Comparison of ENCODE assay signal across 14 cellular contexts in the genomic region with DNA sequence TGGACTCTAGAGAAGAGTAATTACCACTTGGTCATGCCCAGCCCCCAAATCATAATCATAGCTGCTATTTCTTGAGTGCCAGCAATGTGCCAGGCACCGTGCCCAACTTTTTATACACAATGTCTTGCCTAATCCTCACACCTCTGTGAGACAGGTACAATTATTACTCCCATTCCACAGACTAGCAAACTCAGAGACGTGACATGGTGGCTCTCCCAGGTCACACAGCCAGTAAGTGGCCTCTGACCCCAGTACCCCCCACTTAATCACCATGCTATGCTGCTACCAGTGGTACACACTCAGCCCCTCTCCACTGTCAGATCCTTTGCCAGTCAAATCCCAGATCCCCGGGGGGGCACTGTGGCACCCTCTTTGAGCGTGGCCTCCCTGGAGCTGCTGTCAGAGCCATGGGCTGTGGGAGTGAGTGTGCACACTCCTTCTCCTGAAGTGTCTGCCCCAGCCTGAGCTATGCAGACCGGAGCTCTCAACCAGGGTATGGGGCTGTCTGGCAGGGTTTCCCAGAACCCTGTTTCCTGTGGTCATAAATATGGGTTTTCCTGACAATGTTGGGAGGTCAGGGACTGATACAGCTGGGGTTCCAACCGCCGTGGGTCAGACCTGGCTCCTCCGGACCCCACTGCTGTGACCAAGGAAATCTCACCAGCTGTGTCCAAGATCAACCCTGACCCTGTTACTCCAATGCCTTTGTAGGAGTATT. TPM values are rescaled to one million over a fixed set of nuclear protein-coding genes. Genes with fewer than 3 reads are reported as not detected.
DNase-seq lines count a peak whose midpoint lies in the region; ATAC-seq and TF ChIP-seq lines count a peak whose summit lies in the region.
"Had no signal": no experiment of that assay in that cellular context is flagged by ENCODE, and none has a peak within 500 bp of the region (broad histone marks: within the 10 kb centered on the region; RNA-seq: fewer than 3 reads in every experiment).

No MANE protein-coding gene starts in this region.

- H3K9me3 Mint-ChIP-seq in nephron = peaks cover 4% of the 10 kb centered on the region
- H3K9me3 Mint-ChIP-seq in activated CD4-positive, alpha-beta T cell treated with anti-CD3 and anti-CD28 coated beads for 36 hours (ENCODE audit: low read depth) = no peaks in the 10 kb centered on the region
- no peaks in the 10 kb centered on the region for H3K9me3 Mint-ChIP-seq in GM23338

- CTCF ChIA-PET in activated CD4-positive, alpha-beta T cell treated with anti-CD3 and anti-CD28 coated beads for 36 hours (lab: Charles Lee) = interaction anchor here (0.5 to 0.6 kb wide), 3 partner anchors 87 to 599 kb away, joined by 3 read pairs; no protein-coding TSS in a partner anchor

- H2AFZ ChIP-seq in GM23338 = no peak overlapping the region

- peak overlapping the region; percentile 91 to 98 (median 94) for H3K27ac Mint-ChIP-seq in nephron
- no peak overlapping the region for H3K27ac Mint-ChIP-seq in activated CD4-positive, alpha-beta T cell treated with anti-CD3 and anti-CD28 coated beads for 36 hours
- H3K27ac Mint-ChIP-seq in GM23338 = no peak overlapping the region

- no peak overlapping the region for H3K4me3 ChIP-seq in BLaER1 treated with 17β-estradiol and CSF1 and Interleukin-3, amounts not matched to agents 10 nM and 100 nM
- H3K4me3 ChIP-seq in left ventricle myocardium inferior (no peak overlapping the region), GM23338 (no peak overlapping the region)

- ATAC-seq in activated CD4-positive, alpha-beta T cell treated with anti-CD3 and anti-CD28 coated beads for 36 hours = no peak
- ATAC-seq in GM23338 = no peak

- H3K9me3 ChIP-seq in BLaER1 treated with 17β-estradiol and CSF1 and Interleukin-3, amounts not matched to agents 10 nM and 100 nM (replicated peaks in 1 of 11) = no peaks in the 10 kb centered on the region
- H3K9me3 ChIP-seq in left ventricle myocardium inferior (replicated peaks) = peaks cover 7% of the 10 kb centered on the region

- intact Hi-C loops in left ventricle myocardium inferior (cut with micrococcal nuclease) = no loop called here
- intact Hi-C loops in activated CD4-positive, alpha-beta T cell treated with anti-CD3 and anti-CD28 coated beads for 36 hours (cut with DNase I, micrococcal nuclease) = no loop called here

- peak overlapping the region in 6 of 11 experiments; percentile 4 to 37 (median 25); a peak in 7 of 22 replicates for H3K4me2 ChIP-seq in BLaER1 treated with 17β-estradiol and CSF1 and Interleukin-3, amounts not matched to agents 10 nM and 100 nM
- no peak overlapping the region for H3K4me2 ChIP-seq in GM23338

- H3F3A ChIP-seq in GM23338 (replicated peaks; ENCODE audit: low read depth) = no peaks in the 10 kb centered on the region

- H4K20me1 ChIP-seq in BLaER1 treated with 17β-estradiol and CSF1 and Interleukin-3, amounts not matched to agents 10 nM and 100 nM = no peaks in the 10 kb centered on the region
- no peaks in the 10 kb centered on the region for H4K20me1 ChIP-seq in GM23338 (replicated peaks; ENCODE audit: insufficient read depth)

- no peak for TF ChIP-seq CTCF in left ventricle myocardium inferior (IDR thresholded peaks at IDR 0.05; ENCODE audit: borderline replicate concordance)
- no peak for TF ChIP-seq CTCF in nephron (IDR thresholded peaks at IDR 0.05; ENCODE audit: unreplicated experiment in 3 of 3)
- no peak for TF ChIP-seq CTCF in GM23338 (conservative IDR thresholded peaks at IDR 0.05; ENCODE audit: low read depth in 2 of 2)

- no peak overlapping the region for H3K27ac ChIP-seq in BLaER1 treated with 17β-estradiol and CSF1 and Interleukin-3, amounts not matched to agents 10 nM and 100 nM
- H3K27ac ChIP-seq in left ventricle myocardium inferior (replicated peaks) (peak overlapping the region; percentile 91), GM23338 (ENCODE audit: low read depth) (no peak overlapping the region)

- H3K4me1 ChIP-seq in BLaER1 treated with 17β-estradiol and CSF1 and Interleukin-3, amounts not matched to agents 10 nM and 100 nM = peaks cover 13 to 35% (median 29%) of the 10 kb centered on the region in 10 experiments
- H3K4me1 ChIP-seq in left ventricle myocardium inferior = peaks cover 20% of the 10 kb centered on the region
- H3K4me1 ChIP-seq in GM23338 (ENCODE audit: insufficient read depth) = no peaks in the 10 kb centered on the region

- DNase-seq in dermis blood vessel endothelial cell (peak; percentile 53), left ventricle myocardium inferior (peak; percentile 37), NCI-H2171 (lab: John Stamatoyannopoulos, UW) (no peak), HuH-7 (ENCODE audit: low spot score) (no peak), GM23338 (ENCODE audit: low spot score) (no peak)
- DNase-seq in activated CD4-positive, alpha-beta T cell treated with anti-CD3 and anti-CD28 coated beads for 36 hours = no peak
- DNase-seq: COR-L47, HCEC 1CT, NCI-H187, NCI-H69, SIG-M5 had no signal

- no peaks in the 10 kb centered on the region for H3K79me2 ChIP-seq in GM23338 (replicated peaks; ENCODE audit: insufficient read depth)

- H3K9me2 ChIP-seq in GM23338 (ENCODE audit: insufficient read depth) = no peaks in the 10 kb centered on the region

- H3K4me3 Mint-ChIP-seq in nephron = peak overlapping the region in 1 of 3 experiments; percentile 24
- H3K4me3 Mint-ChIP-seq in activated CD4-positive, alpha-beta T cell treated with anti-CD3 and anti-CD28 coated beads for 36 hours = no peak overlapping the region
- no peak overlapping the region for H3K4me3 Mint-ChIP-seq in GM23338

- H3K4me1 Mint-ChIP-seq in nephron = peaks cover 50% of the 10 kb centered on the region
- no peaks in the 10 kb centered on the region for H3K4me1 Mint-ChIP-seq in activated CD4-positive, alpha-beta T cell treated with anti-CD3 and anti-CD28 coated beads for 36 hours
- H3K4me1 Mint-ChIP-seq in GM23338 = no peaks in the 10 kb centered on the region; the same call in 1 of the 3 replicates

- no peak overlapping the region for H3K9ac ChIP-seq in BLaER1 treated with 17β-estradiol and CSF1 and Interleukin-3, amounts not matched to agents 10 nM and 100 nM

- H3K36me3 ChIP-seq in BLaER1 treated with 17β-estradiol and CSF1 and Interleukin-3, amounts not matched to agents 10 nM and 100 nM = no peaks in the 10 kb centered on the region
- H3K36me3 ChIP-seq in left ventricle myocardium inferior (no peaks in the 10 kb centered on the region), GM23338 (ENCODE audit: insufficient read depth) (no peaks in the 10 kb centered on the region)

- H3K36me3 Mint-ChIP-seq in nephron (ENCODE audit: low read depth) (no peaks in the 10 kb centered on the region), GM23338 (ENCODE audit: low read depth) (no peaks in the 10 kb centered on the region)
- H3K36me3 Mint-ChIP-seq in activated CD4-positive, alpha-beta T cell treated with anti-CD3 and anti-CD28 coated beads for 36 hours (ENCODE audit: low read depth) = no peaks in the 10 kb centered on the region

- H3K27me3 ChIP-seq in BLaER1 treated with 17β-estradiol and CSF1 and Interleukin-3, amounts not matched to agents 10 nM and 100 nM = no peaks in the 10 kb centered on the region
- H3K27me3 ChIP-seq in left ventricle myocardium inferior (ENCODE audit: low read depth) = peaks cover 2% of the 10 kb centered on the region
- H3K27me3 ChIP-seq in GM23338 (ENCODE audit: insufficient read depth) = no peaks in the 10 kb centered on the region

- POLR2A ChIA-PET in activated CD4-positive, alpha-beta T cell treated with anti-CD3 and anti-CD28 coated beads for 36 hours (lab: Charles Lee) = interaction anchor here (0.6 kb wide), 1 partner anchor 240 kb away, joined by 4 read pairs; no protein-coding TSS in a partner anchor

- H3K27me3 Mint-ChIP-seq in nephron (ENCODE audit: low read depth) = peaks cover 13% of the 10 kb centered on the region
- H3K27me3 Mint-ChIP-seq in activated CD4-positive, alpha-beta T cell treated with anti-CD3 and anti-CD28 coated beads for 36 hours = peaks cover 7% of the 10 kb centered on the region
- H3K27me3 Mint-ChIP-seq in GM23338 (ENCODE audit: insufficient read depth, low read depth, poor library complexity) = peaks cover 9% of the 10 kb centered on the region

TF ChIP-seq in GM23338, 12 proteins besides CTCF, POLR2A, EP300 and RAD21 (continues in another document):
- TF ChIP-seq NANOG (IDR thresholded peaks at IDR 0.05; ENCODE audit: borderline replicate concordance) (no peak), CREB1 (CRISPR knock-in tag; IDR thresholded peaks at IDR 0.05; ENCODE audit: low read depth) (no peak), POLR2AphosphoS5 (IDR thresholded peaks at IDR 0.05; ENCODE audit: low read depth) (no peak)

RNA-seq across cellular contexts. Expression of gene LACTBL1, which starts 51.8 kb away (rescaled TPM):
- total RNA-seq in dermis blood vessel endothelial cell = not detected in 2 replicates
- not detected for total RNA-seq in left ventricle myocardium inferior
- total RNA-seq in activated CD4-positive, alpha-beta T cell treated with anti-CD3 and anti-CD28 coated beads for 36 hours = not detected
- not detected in 2 replicates for total RNA-seq in GM23338 (2014; rRNA removed; shearing (Covaris generic))
- polyA plus RNA-seq in GM23338 (2016; fragmentation: Nextera tagmentation; extraction: Ambion mirVana) = not detected in 2 replicates
- total RNA-seq: OCI-LY7 had no signal

Comparison
In these comparisons a context has a peak if more than half of its experiments do, and no peak if none do; other contexts are left out.
1. DNase-seq: peak in dermis blood vessel endothelial cell (single experiment) and left ventricle myocardium inferior (single experiment); none in activated CD4-positive, alpha-beta T cell treated with anti-CD3 and anti-CD28 coated beads for 36 hours (single experiment), NCI-H2171 (single experiment), HuH-7 (single experiment) and GM23338 (single experiment).
2. H3K27ac Mint-ChIP-seq: peak in nephron (3 of 3); none in activated CD4-positive, alpha-beta T cell treated with anti-CD3 and anti-CD28 coated beads for 36 hours (single experiment) and GM23338 (single experiment).